1 cellular context compared by ENCODE assay signal in genomic region chr4:1206299-1207156, GRCh38.
TF ChIP-seq lines count a peak whose summit lies in the region.

No MANE protein-coding gene starts in this region.

TF ChIP-seq in SK-N-SH, 30 proteins besides CTCF, POLR2A, EP300 and RAD21 (continued from another document):
- TF ChIP-seq PBX3 (IDR thresholded peaks at IDR 0.05) (no peak), ZBTB33 (IDR thresholded peaks at IDR 0.05; ENCODE audit: borderline replicate concordance, low read depth) (no peak), TAF1 (IDR thresholded peaks at IDR 0.05; ENCODE audit: borderline replicate concordance, low read depth, low read length) (no peak), SMC3 (IDR thresholded peaks at IDR 0.05; ENCODE audit: low read depth, low read length) (no peak), RXRA (IDR thresholded peaks at IDR 0.05; ENCODE audit: borderline replicate concordance, low read depth) (no peak), GABPA (IDR thresholded peaks at IDR 0.05; ENCODE audit: low read depth) (no peak), EZH2phosphoT487 (IDR thresholded peaks at IDR 0.05; ENCODE audit: borderline replicate concordance, low read depth) (no peak)
